ENCODE assay signal across 29 cellular contexts in the genomic region with DNA sequence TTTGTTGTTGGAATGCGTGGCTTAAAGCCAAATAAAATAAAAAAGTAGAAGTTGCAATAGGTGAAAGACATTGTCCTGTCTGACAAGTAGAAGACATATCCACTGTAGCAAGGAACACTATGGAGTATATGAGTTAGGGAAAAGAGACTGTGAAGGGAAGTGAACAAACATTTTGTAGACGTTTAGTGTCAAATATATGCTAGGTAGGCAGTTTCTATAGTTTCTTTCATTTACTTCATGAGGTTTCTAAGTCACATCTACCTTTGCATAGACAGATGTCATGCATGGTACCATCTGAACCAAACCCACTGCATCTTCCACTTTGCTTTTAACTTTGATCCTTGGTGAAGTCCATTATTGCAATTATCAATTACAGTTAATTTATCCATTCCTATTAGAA.
"Had no signal": no experiment of that assay in that cellular context is flagged by ENCODE, and none has a peak within 500 bp of the region (broad histone marks: within the 10 kb centered on the region; RNA-seq: fewer than 3 reads in every experiment).

No MANE protein-coding gene starts in this region.

- H3K4me3 ChIP-seq: colonic mucosa, esophagus squamous epithelium, gastrocnemius medialis, heart right ventricle, left lung, lower lobe of right lung, mucosa of descending colon had no signal

- H3K27me3 ChIP-seq: colonic mucosa, esophagus squamous epithelium, gastrocnemius medialis, heart right ventricle, left lung had no signal

- DNase-seq: colonic mucosa; cortex of kidney; effector CD8-positive, alpha-beta T cell; effector memory CD8-positive, alpha-beta T cell; endodermal cell; erythroblast; esophagus squamous epithelium; foreskin fibroblast; foreskin melanocyte; gastrocnemius medialis; glutamatergic neuron; head of caudate nucleus; heart right ventricle; hippocampal formation; left cardiac atrium; left lung; left ventricle myocardium superior; lower lobe of right lung; mesenchymal stem cell; mucosa of descending colon; naive B cell had no signal

- ATAC-seq: effector memory CD8-positive, alpha-beta T cell; esophagus mucosa; gastrocnemius medialis; heart right ventricle; left cardiac atrium; left lung; left ventricle myocardium superior; lower lobe of right lung; mucosa of descending colon had no signal

- H3K4me1 ChIP-seq: colonic mucosa, esophagus squamous epithelium, gastrocnemius medialis, heart right ventricle, left lung, lower lobe of right lung had no signal

- H3K4me1 Mint-ChIP-seq: endodermal cell, mesothelial cell of epicardium had no signal

- H3K9me3 ChIP-seq: colonic mucosa had no signal

- H3K4me3 Mint-ChIP-seq: dendritic cell treated with granulocyte-macrophage colony-stimulating factor and Interleukin-4, amounts not matched to agents 40 ng/mL and 50 ng/mL, for 4 days; effector memory CD8-positive, alpha-beta T cell; endodermal cell; mesothelial cell of epicardium had no signal

- H3K27me3 Mint-ChIP-seq: dendritic cell treated with granulocyte-macrophage colony-stimulating factor and Interleukin-4, amounts not matched to agents 40 ng/mL and 50 ng/mL, for 4 days; effector memory CD8-positive, alpha-beta T cell; naive B cell had no signal

- FAIRE-seq: endometrium, endothelial cell of umbilical vein, islet of Langerhans, keratinocyte had no signal

- H3K36me3 ChIP-seq: colonic mucosa had no signal

- H3K27ac Mint-ChIP-seq: dendritic cell treated with granulocyte-macrophage colony-stimulating factor and Interleukin-4, amounts not matched to agents 40 ng/mL and 50 ng/mL, for 4 days; effector memory CD8-positive, alpha-beta T cell; endodermal cell; mesothelial cell of epicardium had no signal

- H3K27ac ChIP-seq: colonic mucosa, epithelial cell of prostate, esophagus squamous epithelium, gastrocnemius medialis, heart right ventricle, left lung, lower lobe of right lung had no signal
